In genomic region chr20:20500312-20500711, GRCh38 we compare ENCODE assay signal across 1 cellular context.
TF ChIP-seq lines count a peak whose summit lies in the region.

No MANE protein-coding gene starts in this region.

TF ChIP-seq in HepG2, 621 proteins besides CTCF, POLR2A, EP300 and RAD21 (continued from another document):
- no peak for TF ChIP-seq ZNF276 (CRISPR knock-in tag; IDR thresholded peaks at IDR 0.05; ENCODE audit: low read depth)
